24 cellular contexts compared by ENCODE assay signal in genomic region chr16:20830372-20830771, GRCh38.
"Had no signal": no experiment of that assay in that cellular context is flagged by ENCODE, and none has a peak within 500 bp of the region (broad histone marks: within the 10 kb centered on the region; RNA-seq: fewer than 3 reads in every experiment).

No MANE protein-coding gene starts in this region.

- H3K9me3 Mint-ChIP-seq: type B pancreatic cell had no signal

- H3K27ac Mint-ChIP-seq: mesothelial cell of epicardium; naive B cell; natural killer cell; nephron progenitor cell; neural progenitor cell; stimulated activated memory B cell treated with anti-CD40 and anti-IgM and Interleukin-4, amounts not matched to agents 10 μg/mL and 1 μg/mL and 100 μg/mL, for 72 hours; stimulated activated naive CD8-positive, alpha-beta T cell treated with anti-CD3 and anti-CD28 coated beads, Interleukin-15, amount 100 ng/mL, for 72 hours; type B pancreatic cell had no signal

- H3K4me1 Mint-ChIP-seq: mesothelial cell of epicardium; naive B cell; natural killer cell; nephron progenitor cell; neural progenitor cell; stimulated activated memory B cell treated with anti-CD40 and anti-IgM and Interleukin-4, amounts not matched to agents 10 μg/mL and 1 μg/mL and 100 μg/mL, for 72 hours; stimulated activated naive CD8-positive, alpha-beta T cell treated with anti-CD3 and anti-CD28 coated beads, Interleukin-15, amount 100 ng/mL, for 72 hours had no signal

- H3K4me3 Mint-ChIP-seq: mesothelial cell of epicardium; naive B cell; natural killer cell; nephron progenitor cell; neural progenitor cell; stimulated activated memory B cell treated with anti-CD40 and anti-IgM and Interleukin-4, amounts not matched to agents 10 μg/mL and 1 μg/mL and 100 μg/mL, for 72 hours; stimulated activated naive CD8-positive, alpha-beta T cell treated with anti-CD3 and anti-CD28 coated beads, Interleukin-15, amount 100 ng/mL, for 72 hours; type B pancreatic cell had no signal

- H3K36me3 Mint-ChIP-seq: naive B cell, natural killer cell had no signal

- DNase-seq: islet precursor cell; left ventricle myocardium inferior; mesendoderm; naive B cell; natural killer cell; nephron progenitor cell; occipital lobe; psoas muscle; right lobe of liver; stimulated activated CD4-positive, alpha-beta T cell treated with anti-CD3 and anti-CD28 coated beads, Interleukin-1b, Interleukin-23, amount 100 ng/mL, for 48 hours; stimulated activated CD4-positive, alpha-beta T cell treated with anti-CD3 and anti-CD28 coated beads, Interleukin-2, amount 100 ng/mL, for 48 hours; stimulated activated CD4-positive, alpha-beta T cell treated with anti-CD3 and anti-CD28 coated beads, Interleukin-4, amount 100 ng/mL, for 4 hours; stimulated activated CD8-positive, alpha-beta memory T cell treated with anti-CD3 and anti-CD28 coated beads, Interleukin-4, amount 100 ng/mL, for 48 hours; stimulated activated naive CD4-positive, alpha-beta T cell treated with Interleukin-2 at 50 U/mL for 16 hours; stimulated activated naive CD8-positive, alpha-beta T cell treated with anti-CD3 and anti-CD28 coated beads, Interleukin-15, amount 100 ng/mL, for 72 hours; substantia nigra; uterus had no signal

- H3K27me3 Mint-ChIP-seq: naive B cell; stimulated activated memory B cell treated with anti-CD40 and anti-IgM and Interleukin-4, amounts not matched to agents 10 μg/mL and 1 μg/mL and 100 μg/mL, for 72 hours; stimulated activated naive CD8-positive, alpha-beta T cell treated with anti-CD3 and anti-CD28 coated beads, Interleukin-15, amount 100 ng/mL, for 72 hours; type B pancreatic cell had no signal

- H3K4me3 ChIP-seq: left ventricle myocardium inferior, lung, neural progenitor cell, psoas muscle, right lobe of liver, smooth muscle cell, tibial nerve, uterus had no signal
